19 cellular contexts compared by ENCODE assay signal in the genomic region with DNA sequence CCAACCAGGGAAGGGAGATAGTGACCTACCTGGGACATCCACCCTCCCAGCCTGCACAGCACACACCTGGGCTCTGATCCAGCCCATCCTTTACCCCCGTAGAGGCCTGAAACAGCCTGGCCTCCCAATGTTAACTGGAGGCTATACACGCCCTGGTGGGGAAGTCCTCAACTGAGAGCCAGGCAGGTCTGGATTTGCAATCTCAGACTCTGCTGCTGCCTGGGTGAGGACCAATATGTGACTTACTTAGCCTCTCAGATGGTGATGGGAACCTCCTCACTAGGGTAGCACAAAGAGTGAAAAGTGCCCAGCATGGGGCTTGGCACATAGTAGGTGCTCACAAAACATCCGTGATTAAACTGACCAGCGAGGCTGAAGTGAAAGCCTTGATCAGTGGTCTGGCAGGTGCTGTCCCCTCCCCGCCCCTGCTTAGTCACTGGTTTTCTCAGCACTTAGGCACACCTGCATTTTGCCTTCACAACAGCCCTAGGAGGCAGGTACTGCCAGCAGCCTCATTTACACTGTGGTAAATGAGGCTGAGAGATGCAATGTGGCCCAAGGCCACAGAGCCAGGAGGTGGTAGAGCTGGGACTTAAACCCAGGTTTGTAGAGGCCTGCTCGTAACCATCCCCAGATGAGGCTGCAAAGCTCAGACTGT. TPM values are rescaled to one million over a fixed set of nuclear protein-coding genes. Genes with fewer than 3 reads are reported as not detected.
DNase-seq lines count a peak whose midpoint lies in the region; ATAC-seq, FAIRE-seq and TF ChIP-seq lines count a peak whose summit lies in the region.
"Had no signal": no experiment of that assay in that cellular context is flagged by ENCODE, and none has a peak within 500 bp of the region (broad histone marks: within the 10 kb centered on the region; RNA-seq: fewer than 3 reads in every experiment).

No MANE protein-coding gene starts in this region.

- H3K79me2 ChIP-seq in ACC112 (ENCODE audit: control insufficient read depth, insufficient read depth, low read length, unreplicated experiment): peaks cover 52% of the 10 kb centered on the region
- peaks cover 88% of the 10 kb centered on the region for H3K79me2 ChIP-seq in endothelial cell of umbilical vein (ENCODE audit: control insufficient read depth, insufficient read depth, low read length)
- H3K79me2 ChIP-seq in parathyroid adenoma: peaks cover 53% of the 10 kb centered on the region

- FAIRE-seq in HTR-8/SVneo (lab: Jason Lieb, UNC) (peak; percentile 44), endothelial cell of umbilical vein (lab: Jason Lieb, UNC) (no peak)
- FAIRE-seq: kidney had no signal

- dilution Hi-C loops in endothelial cell of umbilical vein (cut with MboI; ENCODE audit: extremely low pct_ligation_motif_present, low sequenced_read_pairs): no loop called here

- H3K36me3 ChIP-seq in ACC112 (ENCODE audit: insufficient read depth, low read length) (peaks cover 7% of the 10 kb centered on the region; the same call in 1 of the 2 replicates), endothelial cell of umbilical vein (ENCODE audit: control insufficient read depth in 2 of 2, extremely low read depth in 1 of 2, insufficient read depth in 2 of 2, low read length in 2 of 2) (peaks cover 26 to 28% of the 10 kb centered on the region in 2 experiments), parathyroid adenoma (ENCODE audit: control insufficient read depth, insufficient read depth, low read length) (no peaks in the 10 kb centered on the region), WERI-Rb-1 (peaks cover 25% of the 10 kb centered on the region)
- H3K36me3 ChIP-seq: neural progenitor cell had no signal

- H2AFZ ChIP-seq in ACC112 (ENCODE audit: low read length, unreplicated experiment) (no peak overlapping the region), endothelial cell of umbilical vein (ENCODE audit: low read depth, low read length) (no peak overlapping the region), parathyroid adenoma (no peak overlapping the region)
- H2AFZ ChIP-seq: neural progenitor cell had no signal

- no peaks in the 10 kb centered on the region for H3K9me1 ChIP-seq in endothelial cell of umbilical vein (replicated peaks; ENCODE audit: control insufficient read depth, extremely low read depth, insufficient read depth, low read length)

- peak overlapping the region; percentile 37; the same call in 1 of the 2 replicates for H3K27ac ChIP-seq in ACC112 (ENCODE audit: low read depth, low read length)
- peak overlapping the region; percentile 82 for H3K27ac ChIP-seq in endothelial cell of umbilical vein (ENCODE audit: insufficient read depth, low read depth, low read length)
- H3K27ac ChIP-seq in parathyroid adenoma: peak overlapping the region; percentile 91
- H3K27ac ChIP-seq in WERI-Rb-1: no peak overlapping the region
- H3K27ac ChIP-seq: neural progenitor cell had no signal

- no TSS peak for BruUV-seq in endothelial cell of umbilical vein (replicated peaks; lab: Mats Ljungman, UMichigan)

- H3K4me3 ChIP-seq in ACC112 (ENCODE audit: low read depth, low read length) (no peak overlapping the region), endothelial cell of umbilical vein (replicated peaks in 1 of 3; ENCODE audit: insufficient read depth in 1 of 3, low read depth in 1 of 3, low read length in 3 of 3) (no peak overlapping the region), parathyroid adenoma (ENCODE audit: low read depth, low read length) (no peak overlapping the region), WERI-Rb-1 (ENCODE audit: low read depth, low read length) (no peak overlapping the region)
- H3K4me3 ChIP-seq: neural progenitor cell, tibial artery had no signal

- TF ChIP-seq CTCF in endothelial cell of umbilical vein (IDR thresholded peaks at IDR 0.05; ENCODE audit: extremely low read depth in 1 of 2, insufficient read depth in 1 of 2, low read depth in 1 of 2, low read length in 2 of 2): no peak
- no peak for TF ChIP-seq CTCF in parathyroid adenoma (IDR thresholded peaks at IDR 0.05)
- TF ChIP-seq CTCF in WERI-Rb-1 (IDR thresholded peaks at IDR 0.05; ENCODE audit: low read depth, low read length): no peak

- TF ChIP-seq POLR2A in endothelial cell of umbilical vein (IDR thresholded peaks at IDR 0.05; ENCODE audit: low read depth, low read length): no peak

- H3K4me1 ChIP-seq in ACC112 (ENCODE audit: control insufficient read depth, insufficient read depth, low read length, unreplicated experiment): peaks cover 63% of the 10 kb centered on the region
- H3K4me1 ChIP-seq in endothelial cell of umbilical vein (ENCODE audit: control insufficient read depth, extremely low read depth, insufficient read depth, low read length): peaks cover 55% of the 10 kb centered on the region
- peaks cover 70% of the 10 kb centered on the region for H3K4me1 ChIP-seq in parathyroid adenoma
- H3K4me1 ChIP-seq: neural progenitor cell had no signal

- H3K4me2 ChIP-seq in endothelial cell of umbilical vein (ENCODE audit: insufficient read depth, low read length) (no peak overlapping the region), parathyroid adenoma (ENCODE audit: low read length) (no peak overlapping the region)
- H3K4me2 ChIP-seq: neural progenitor cell had no signal

- intact Hi-C loops in endothelial cell of umbilical vein (cut with micrococcal nuclease): loop anchor here (1.0 kb wide), 1 partner anchor 28 kb away; no protein-coding TSS in a partner anchor

- no peak for ATAC-seq in HG02970 (IDR thresholded peaks at IDR 0.05; ENCODE audit: low FRiP score, unreplicated experiment)
- ATAC-seq in GM19452 (IDR thresholded peaks at IDR 0.05; ENCODE audit: unreplicated experiment): no peak
- ATAC-seq: activated naive CD8-positive, alpha-beta T cell treated with anti-CD3 and anti-CD28 coated beads, Interleukin-2, amount 50 U/mL, for 24 hours had no signal

- no peak overlapping the region for H3K9ac ChIP-seq in endothelial cell of umbilical vein (replicated peaks; ENCODE audit: extremely low read depth, insufficient read depth, low read length)
- H3K9ac ChIP-seq in parathyroid adenoma: no peak overlapping the region
- H3K9ac ChIP-seq: neural progenitor cell had no signal

- no peaks in the 10 kb centered on the region for H4K20me1 ChIP-seq in endothelial cell of umbilical vein (replicated peaks; ENCODE audit: control insufficient read depth, extremely low read depth, insufficient read depth, low read length)

- H3K27me3 ChIP-seq in ACC112 (ENCODE audit: insufficient read depth, low read length) (no peaks in the 10 kb centered on the region), endothelial cell of umbilical vein (ENCODE audit: control insufficient read depth in 2 of 2, insufficient read depth in 2 of 2, low read length in 2 of 2) (no peaks in the 10 kb centered on the region), parathyroid adenoma (ENCODE audit: control insufficient read depth, insufficient read depth, low read length) (no peaks in the 10 kb centered on the region), WERI-Rb-1 (ENCODE audit: insufficient read depth, low read depth, severe bottlenecking) (no peaks in the 10 kb centered on the region)
- H3K27me3 ChIP-seq: neural progenitor cell, tibial artery had no signal

- CTCF ChIA-PET in endothelial cell of umbilical vein (lab: Charles Lee): interaction anchor here (1.3 to 2.2 kb wide), 8 partner anchors 11 to 162 kb away, joined by 5 to 10 read pairs (median 9); no protein-coding TSS in a partner anchor

- DNase-seq in HTR-8/SVneo (ENCODE audit: insufficient read length, low spot score) (no peak), endothelial cell of umbilical vein (ENCODE audit: low read depth, low spot score) (no peak), WERI-Rb-1 (no peak), NCI-H2171 treated with DMSO at 0.1 percent for 48 hours (lab: John Stamatoyannopoulos, UW) (no peak)
- DNase-seq: activated CD4-positive, CD25-positive, alpha-beta regulatory T cell; activated naive CD8-positive, alpha-beta T cell treated with anti-CD3 and anti-CD28 coated beads, Interleukin-2, amount 50 U/mL, for 24 hours; Calu3; central memory CD4-positive, alpha-beta T cell; effector memory CD4-positive, alpha-beta T cell; KG1; kidney; NCI-H1092 treated with DMSO at 0.1 percent for 48 hours; NCI-H526; tibial artery had no signal

- POLR2A ChIA-PET in endothelial cell of umbilical vein (lab: Charles Lee): interaction anchor here (0.9 to 1.1 kb wide), 2 partner anchors 10 to 25 kb away, joined by 3 to 4 read pairs; no protein-coding TSS in a partner anchor

- H3K9me3 ChIP-seq in endothelial cell of umbilical vein (replicated peaks; ENCODE audit: control insufficient read depth, insufficient read depth, low read length) (no peaks in the 10 kb centered on the region), parathyroid adenoma (ENCODE audit: control insufficient read depth, low read length) (no peaks in the 10 kb centered on the region), WERI-Rb-1 (ENCODE audit: severe bottlenecking) (no peaks in the 10 kb centered on the region)
- H3K9me3 ChIP-seq: tibial artery had no signal

RNA-seq across cellular contexts. Expression of a gene that starts 12.4 kb away (rescaled TPM):
- 62.7 and 71.9 TPM in 2 replicates for total RNA-seq in endothelial cell of umbilical vein
- 131 and 182 TPM in 2 replicates for polyA plus RNA-seq in endothelial cell of umbilical vein
- 77.9 and 89.4 TPM in 2 replicates for polyA plus RNA-seq in endothelial cell of umbilical vein (2011; cell fraction: cytosol; rRNA removed)
- polyA plus RNA-seq in endothelial cell of umbilical vein (2011; cell fraction: nucleus; rRNA removed): 40.6 and 46.8 TPM in 2 replicates
- polyA plus RNA-seq in endothelial cell of umbilical vein (2012): 72.8 and 86.0 TPM in 2 replicates
- 125 and 128 TPM in 2 replicates for polyA minus RNA-seq in endothelial cell of umbilical vein
- 47.9 TPM for polyA minus RNA-seq in endothelial cell of umbilical vein (2011; cell fraction: cytosol; rRNA and poly(A)+ RNA removed)
- 16.3 and 20.4 TPM in 2 replicates for polyA minus RNA-seq in endothelial cell of umbilical vein (2011; cell fraction: nucleus; rRNA and poly(A)+ RNA removed)

RNA-seq across cellular contexts. Expression of a gene that starts 28.2 kb away (rescaled TPM):
- total RNA-seq in endothelial cell of umbilical vein: 147 and 156 TPM in 2 replicates
- 111 and 145 TPM in 2 replicates for polyA plus RNA-seq in endothelial cell of umbilical vein
- polyA plus RNA-seq in endothelial cell of umbilical vein (2011; cell fraction: cytosol; rRNA removed): 127 and 148 TPM in 2 replicates
- polyA plus RNA-seq in endothelial cell of umbilical vein (2011; cell fraction: nucleus; rRNA removed): 132 and 179 TPM in 2 replicates
- polyA plus RNA-seq in endothelial cell of umbilical vein (2012): 159 and 193 TPM in 2 replicates
- 135 and 140 TPM in 2 replicates for polyA minus RNA-seq in endothelial cell of umbilical vein
- polyA minus RNA-seq in endothelial cell of umbilical vein (2011; cell fraction: cytosol; rRNA and poly(A)+ RNA removed): 15.1 TPM
- polyA minus RNA-seq in endothelial cell of umbilical vein (2011; cell fraction: nucleus; rRNA and poly(A)+ RNA removed): 136 and 191 TPM in 2 replicates

RNA-seq across cellular contexts. Expression of a gene that starts 49.5 kb away (rescaled TPM):
- 8.9 and 11.4 TPM in 2 replicates for total RNA-seq in endothelial cell of umbilical vein
- polyA plus RNA-seq in endothelial cell of umbilical vein: 3.7 and 4.6 TPM in 2 replicates
- 1.7 and 2.7 TPM in 2 replicates for polyA plus RNA-seq in endothelial cell of umbilical vein (2011; cell fraction: cytosol; rRNA removed)
- 1.9 and 2.2 TPM in 2 replicates for polyA plus RNA-seq in endothelial cell of umbilical vein (2011; cell fraction: nucleus; rRNA removed)
- polyA plus RNA-seq in endothelial cell of umbilical vein (2012): 3.7 and 6.3 TPM in 2 replicates
- 1.6 TPM in 2 replicates for polyA minus RNA-seq in endothelial cell of umbilical vein
- 88.3 TPM for polyA minus RNA-seq in endothelial cell of umbilical vein (2011; cell fraction: cytosol; rRNA and poly(A)+ RNA removed)
- polyA minus RNA-seq in endothelial cell of umbilical vein (2011; cell fraction: nucleus; rRNA and poly(A)+ RNA removed): 1.2 and 6.4 TPM in 2 replicates
